8 cellular contexts compared by ENCODE assay signal in the genomic region with DNA sequence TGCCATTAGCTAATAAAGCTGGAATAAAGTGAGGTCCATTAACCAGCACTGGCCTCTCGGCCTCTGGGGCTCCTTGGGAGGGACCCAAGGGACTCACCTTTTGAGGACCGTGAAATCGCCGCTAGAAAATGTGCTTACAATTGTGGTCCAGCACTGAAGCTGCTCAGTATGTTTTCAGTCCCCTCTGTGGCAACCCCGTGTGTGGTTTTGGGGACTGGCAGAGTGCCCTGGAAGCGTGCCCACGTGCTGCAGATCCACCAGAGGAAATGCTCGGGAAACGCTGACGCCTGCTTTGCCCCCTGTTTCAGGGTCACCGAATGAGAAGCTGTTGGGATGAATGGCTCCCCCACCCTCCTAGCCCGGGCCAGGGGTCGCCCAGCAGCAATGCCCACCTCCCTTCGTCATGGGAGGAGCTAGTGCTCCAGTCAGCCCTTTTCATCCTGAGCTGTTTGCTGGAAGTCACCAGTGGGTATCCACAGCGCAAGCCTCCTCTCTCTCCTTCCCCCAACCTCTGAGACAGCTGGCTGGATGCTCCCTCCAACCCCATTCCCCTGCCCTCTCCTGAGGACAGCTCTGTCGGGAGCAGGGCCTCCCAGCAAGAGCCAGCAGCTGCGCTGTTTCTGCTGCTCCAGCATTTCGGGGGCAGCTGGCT. TPM values are rescaled to one million over a fixed set of nuclear protein-coding genes. Genes with fewer than 3 reads are reported as not detected.
DNase-seq lines count a peak whose midpoint lies in the region; ATAC-seq and TF ChIP-seq lines count a peak whose summit lies in the region.

No MANE protein-coding gene starts in this region.

- intact Hi-C loops in posterior cingulate gyrus (cut with DNase I): no loop called here

- no peaks in the 10 kb centered on the region for H3K36me3 ChIP-seq in ACC112 (ENCODE audit: insufficient read depth, low read length)

- peak overlapping the region; percentile 48 for H2AFZ ChIP-seq in ACC112 (ENCODE audit: low read length, unreplicated experiment)

- H3K27me3 ChIP-seq in ACC112 (ENCODE audit: insufficient read depth, low read length): no peaks in the 10 kb centered on the region

- H3K4me1 ChIP-seq in ACC112 (ENCODE audit: control insufficient read depth, insufficient read depth, low read length, unreplicated experiment): peaks cover 18% of the 10 kb centered on the region

- ATAC-seq in GM21367 (IDR thresholded peaks at IDR 0.05; ENCODE audit: unreplicated experiment) (no peak), HG03565 (IDR thresholded peaks at IDR 0.05; ENCODE audit: unreplicated experiment) (no peak), HG03175 (IDR thresholded peaks at IDR 0.05; ENCODE audit: unreplicated experiment) (no peak)

- H3K4me3 ChIP-seq in ACC112 (ENCODE audit: low read depth, low read length) (peak overlapping the region; percentile 65), fibroblast of villous mesenchyme (ENCODE audit: low read depth, low read length) (no peak overlapping the region)

- DNase-seq in HCEC 1CT: peak; percentile 30
- peak; percentile 61 for DNase-seq in activated CD8-positive, alpha-beta memory T cell treated with anti-CD3 and anti-CD28 coated beads, Interleukin-2, amount 50 U/mL, for 48 hours
- peak; percentile 59 for DNase-seq in fibroblast of villous mesenchyme (ENCODE audit: low read depth)
- peak in 8 of 10 donors; percentile 44 to 92 (median 52) for DNase-seq in posterior cingulate gyrus

- TF ChIP-seq CTCF in fibroblast of villous mesenchyme (IDR thresholded peaks at IDR 0.05; ENCODE audit: insufficient read depth, low read depth, low read length): no peak

- peak overlapping the region; percentile 36; the same call in 1 of the 2 replicates for H3K27ac ChIP-seq in ACC112 (ENCODE audit: low read depth, low read length)

- no peaks in the 10 kb centered on the region for H3K79me2 ChIP-seq in ACC112 (ENCODE audit: control insufficient read depth, insufficient read depth, low read length, unreplicated experiment)

RNA-seq across cellular contexts. Expression of gene PPP1R13B, which starts 33.1 kb away (rescaled TPM):
- 3.5 and 7.3 TPM in 2 replicates for total RNA-seq in fibroblast of villous mesenchyme

RNA-seq across cellular contexts. Expression of gene TDRD9, which starts 47.8 kb away (rescaled TPM):
- 0.32 and 0.86 TPM in 2 replicates for total RNA-seq in fibroblast of villous mesenchyme
